Comparison of ENCODE assay signal across 2 cellular contexts in genomic region chr4:53592686-53593641, GRCh38.
TF ChIP-seq lines count a peak whose summit lies in the region.

No MANE protein-coding gene starts in this region.

TF ChIP-seq in A549, 52 proteins besides CTCF, POLR2A, EP300 and RAD21:
- TF ChIP-seq PHF8 (IDR thresholded peaks at IDR 0.05; ENCODE audit: borderline replicate concordance, low read depth): no peak
- TF ChIP-seq FOXS1 (CRISPR knock-in tag; IDR thresholded peaks at IDR 0.05): no peak
- no peak for TF ChIP-seq CEBPB (IDR thresholded peaks at IDR 0.05)
- no peak for TF ChIP-seq TFCP2L1 (CRISPR knock-in tag; IDR thresholded peaks at IDR 0.05)
- TF ChIP-seq FOSL2 (IDR thresholded peaks at IDR 0.05): no peak
- peak; percentile 62 for TF ChIP-seq FOSL2 (CRISPR knock-in tag; IDR thresholded peaks at IDR 0.05)

TF ChIP-seq in H1, 55 proteins besides CTCF, POLR2A, EP300 and RAD21:
- TF ChIP-seq JUN (IDR thresholded peaks at IDR 0.05; ENCODE audit: low read depth, low read length) (peak; percentile 71), TAF1 (IDR thresholded peaks at IDR 0.05; ENCODE audit: low read depth, low read length) (peak; percentile 56; the same call in 1 of the 2 replicates), CTBP2 (IDR thresholded peaks at IDR 0.05; ENCODE audit: borderline replicate concordance, insufficient read depth, insufficient read length, low read length) (no peak), JUND (IDR thresholded peaks at IDR 0.05; ENCODE audit: low read length) (peak; percentile 89), BACH1 (IDR thresholded peaks at IDR 0.05; ENCODE audit: low read length) (0 out of 2 replicates have a peak, but pooled peaks have one; percentile 46), CREB1 (IDR thresholded peaks at IDR 0.05) (no peak), PHF8 (conservative IDR thresholded peaks at IDR 0.05; ENCODE audit: low read depth, low read length) (no peak), TEAD4 (IDR thresholded peaks at IDR 0.05; ENCODE audit: low read depth, low read length) (no peak), ZNF274 (IDR thresholded peaks at IDR 0.05; ENCODE audit: borderline replicate concordance, extremely low read depth, low read length) (no peak), NANOG (IDR thresholded peaks at IDR 0.05; ENCODE audit: insufficient read depth, low read depth, low read length, poor library complexity, severe bottlenecking) (no peak), ASH2L (IDR thresholded peaks at IDR 0.05; ENCODE audit: low read length) (peak; percentile 54), CHD7 (IDR thresholded peaks at IDR 0.05; ENCODE audit: insufficient replicate concordance, low read length) (no peak), POLR2AphosphoS5 (IDR thresholded peaks at IDR 0.05; ENCODE audit: low read depth, low read length) (no peak; the same call in 1 of the 2 replicates), SIN3A (conservative IDR thresholded peaks at IDR 0.05 in 1 of 2, IDR thresholded peaks at IDR 0.05 in 1 of 2; ENCODE audit: low read depth in 1 of 2, low read length in 2 of 2) (peak in 1 of 2 experiments; percentile 56; a peak in 1 of 4 replicates), HDAC2 (IDR thresholded peaks at IDR 0.05; ENCODE audit: borderline replicate concordance in 1 of 2, low read depth in 2 of 2, low read length in 2 of 2) (peak in 1 of 2 experiments; percentile 79; a peak in 1 of 4 replicates), RBBP5 (IDR thresholded peaks at IDR 0.05; ENCODE audit: borderline replicate concordance, low read depth, low read length) (0 out of 2 replicates have a peak, but pooled peaks have one; percentile 50), MAFK (IDR thresholded peaks at IDR 0.05; ENCODE audit: low read depth, low read length) (0 out of 2 replicates have a peak, but pooled peaks have one; percentile 6), SP1 (IDR thresholded peaks at IDR 0.05; ENCODE audit: low read depth, low read length) (peak; percentile 7; the same call in 1 of the 2 replicates), KDM4A (IDR thresholded peaks at IDR 0.05; ENCODE audit: low read depth, low read length, severe bottlenecking) (peak; percentile 22)
- TF ChIP-seq, protein P1, sequence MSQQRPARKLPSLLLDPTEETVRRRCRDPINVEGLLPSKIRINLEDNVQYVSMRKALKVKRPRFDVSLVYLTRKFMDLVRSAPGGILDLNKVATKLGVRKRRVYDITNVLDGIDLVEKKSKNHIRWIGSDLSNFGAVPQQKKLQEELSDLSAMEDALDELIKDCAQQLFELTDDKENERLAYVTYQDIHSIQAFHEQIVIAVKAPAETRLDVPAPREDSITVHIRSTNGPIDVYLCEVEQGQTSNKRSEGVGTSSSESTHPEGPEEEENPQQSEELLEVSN (IDR thresholded peaks at IDR 0.05): no peak
- TF ChIP-seq, protein P2, sequence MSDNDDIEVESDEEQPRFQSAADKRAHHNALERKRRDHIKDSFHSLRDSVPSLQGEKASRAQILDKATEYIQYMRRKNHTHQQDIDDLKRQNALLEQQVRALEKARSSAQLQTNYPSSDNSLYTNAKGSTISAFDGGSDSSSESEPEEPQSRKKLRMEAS (IDR thresholded peaks at IDR 0.05): no peak
